Comparison of ENCODE assay signal across 8 cellular contexts in genomic region chr13:110644892-110645521, GRCh38. TPM values are rescaled to one million over a fixed set of nuclear protein-coding genes. Genes with fewer than 3 reads are reported as not detected.
A peak's percentile ranks its signal among the peaks of the same experiment; 100 is the strongest.
DNase-seq lines count a peak whose midpoint lies in the region; ATAC-seq lines count a peak whose summit lies in the region.

No MANE protein-coding gene starts in this region.

- no peak overlapping the region for H3K4me3 Mint-ChIP-seq in activated T-cell treated with anti-CD3 and anti-CD28 coated beads, Interleukin-2, amount 50 U/mL, for 4 hours

- H3K36me3 Mint-ChIP-seq in activated T-cell treated with anti-CD3 and anti-CD28 coated beads, Interleukin-2, amount 50 U/mL, for 4 hours (ENCODE audit: insufficient read depth) = peaks cover 25% of the 10 kb centered on the region

- no peaks in the 10 kb centered on the region for H3K9me3 Mint-ChIP-seq in activated T-cell treated with anti-CD3 and anti-CD28 coated beads, Interleukin-2, amount 50 U/mL, for 4 hours

- H3K4me1 Mint-ChIP-seq in activated T-cell treated with anti-CD3 and anti-CD28 coated beads, Interleukin-2, amount 50 U/mL, for 4 hours (ENCODE audit: low read depth) = peaks cover 2% of the 10 kb centered on the region

- H3K27me3 Mint-ChIP-seq in activated T-cell treated with anti-CD3 and anti-CD28 coated beads, Interleukin-2, amount 50 U/mL, for 4 hours (ENCODE audit: low read depth) = no peaks in the 10 kb centered on the region

- peak; percentile 28 for DNase-seq in activated effector memory CD4-positive, alpha-beta T cell treated with Interleukin-2 at 50 U/mL for 16 hours
- DNase-seq in activated effector memory CD4-positive, alpha-beta T cell treated with anti-CD3 and anti-CD28 coated beads, Interleukin-2, amount 50 U/mL, for 16 hours = no peak
- DNase-seq in NCI-H2107 (lab: John Stamatoyannopoulos, UW) (peak; percentile 70), foreskin melanocyte (peak; percentile 28), nucleus accumbens (lab: John Stamatoyannopoulos, UW) (peak in 44 of 56 donors; percentile 13 to 75 (median 42)), 8988T (no peak)
- no peak for DNase-seq in activated T-cell treated with anti-CD3 and anti-CD28 coated beads, Interleukin-2, amount 50 U/mL, for 4 hours

- peak; percentile 75 for ATAC-seq in HG02588 (IDR thresholded peaks at IDR 0.05; ENCODE audit: unreplicated experiment)
- peak; percentile 56 to 66 for ATAC-seq in activated T-cell treated with anti-CD3 and anti-CD28 coated beads, Interleukin-2, amount 50 U/mL, for 4 hours

RNA-seq across cellular contexts. Expression of gene NAXD, which starts 29.7 kb away (rescaled TPM):
- total RNA-seq in activated T-cell treated with anti-CD3 and anti-CD28 coated beads, Interleukin-2, amount 50 U/mL, for 4 hours = 10 to 100 TPM; 17.8 to 20.5 (median 19.5) TPM

Comparison
In these comparisons a context has a peak if more than half of its experiments do, and no peak if none do; other contexts are left out.
1. DNase-seq: peak in activated effector memory CD4-positive, alpha-beta T cell treated with Interleukin-2 at 50 U/mL for 16 hours (single experiment), NCI-H2107 (single experiment), foreskin melanocyte (single experiment) and nucleus accumbens (44 of 56); none in activated effector memory CD4-positive, alpha-beta T cell treated with anti-CD3 and anti-CD28 coated beads, Interleukin-2, amount 50 U/mL, for 16 hours (single experiment), activated T-cell treated with anti-CD3 and anti-CD28 coated beads, Interleukin-2, amount 50 U/mL, for 4 hours (single experiment) and 8988T (single experiment).